Comparison of ENCODE assay signal across 1 cellular context in genomic region chr11:123308077-123308476, GRCh38.
TF ChIP-seq lines count a peak whose summit lies in the region.

No MANE protein-coding gene starts in this region.

TF ChIP-seq in endothelial cell of umbilical vein, 7 proteins besides CTCF, POLR2A, EP300 and RAD21 (continued from another document):
- TF ChIP-seq JUN (IDR thresholded peaks at IDR 0.05; ENCODE audit: borderline replicate concordance, insufficient read depth, insufficient read length, low read depth) (no peak), EZH2 (IDR thresholded peaks at IDR 0.05; ENCODE audit: borderline replicate concordance, low read depth, low read length, severe bottlenecking) (no peak), POLR2AphosphoS5 (IDR thresholded peaks at IDR 0.05; ENCODE audit: insufficient read depth, low read depth, low read length) (no peak), MAX (IDR thresholded peaks at IDR 0.05; ENCODE audit: insufficient read depth, insufficient read length) (no peak), MYC (IDR thresholded peaks at IDR 0.05; ENCODE audit: low read depth, low read length) (no peak)
